Comparison of ENCODE assay signal across 15 cellular contexts in the genomic region with DNA sequence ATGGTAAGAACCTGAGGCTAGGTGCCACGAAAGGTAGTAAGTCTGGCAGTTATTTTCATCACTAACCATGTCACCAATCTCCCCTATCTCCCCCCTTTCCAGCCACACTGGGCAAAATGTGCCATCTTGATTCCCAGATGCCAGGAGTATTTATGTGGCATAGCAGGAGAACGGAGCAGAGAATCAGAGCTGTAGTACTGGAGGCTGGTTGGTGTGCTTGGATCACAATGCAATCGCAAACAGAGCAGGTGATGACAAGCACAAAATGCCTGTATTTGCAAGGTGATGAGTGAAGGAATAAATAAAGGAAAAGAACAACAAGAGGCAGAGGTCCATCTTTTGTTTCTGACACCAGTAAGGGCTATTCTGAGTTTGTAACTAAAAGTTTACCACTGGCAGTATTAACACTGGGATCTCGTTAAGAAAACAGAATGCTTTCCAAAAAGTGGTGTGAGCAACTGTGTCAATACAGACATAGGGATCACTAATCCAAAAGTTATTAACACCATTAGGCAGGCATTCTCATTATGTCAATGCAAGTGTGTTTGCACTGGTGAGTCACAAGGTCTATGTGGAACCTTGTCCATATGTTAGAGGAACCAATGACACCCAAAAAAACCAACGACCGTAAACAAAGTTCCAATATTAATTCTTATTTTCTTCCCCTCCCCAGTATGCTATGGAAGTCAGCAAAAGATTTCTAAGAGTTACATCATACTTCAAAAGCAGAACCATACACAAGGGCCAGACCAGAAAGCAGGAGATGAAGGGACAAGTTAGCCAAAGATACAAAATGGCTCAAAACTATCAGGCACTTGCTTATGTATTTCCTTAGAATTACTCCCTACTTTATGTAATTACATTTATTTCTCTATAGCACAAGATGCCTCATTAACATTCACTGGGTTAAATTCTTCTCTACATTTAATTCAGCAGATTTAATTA.
DNase-seq lines count a peak whose midpoint lies in the region; ATAC-seq and TF ChIP-seq lines count a peak whose summit lies in the region.
"Had no signal": no experiment of that assay in that cellular context is flagged by ENCODE, and none has a peak within 500 bp of the region (broad histone marks: within the 10 kb centered on the region; RNA-seq: fewer than 3 reads in every experiment).

No MANE protein-coding gene starts in this region.

- no peaks in the 10 kb centered on the region for H3K27me3 ChIP-seq in right cardiac atrium (ENCODE audit: control insufficient read depth, insufficient read depth)
- H3K27me3 ChIP-seq: Peyer's patch had no signal

- 64% methylated on average over 6 of the region's 6 CpGs for WGBS in right cardiac atrium

- DNase-seq in stimulated activated naive CD8-positive, alpha-beta T cell treated with anti-CD3 and anti-CD28 coated beads, Interleukin-15, Interleukin-2, amounts not matched to agents 100 U/mL and 50 U/mL, for 24 hours = no peak
- DNase-seq in activated B cell treated with CpG ODN at 0.5 μM for 24 hours (no peak), right cardiac atrium (no peak), SK-N-DZ (ENCODE audit: low spot score) (no peak), T-helper 9 cell (no peak), inferior parietal cortex (ENCODE audit: extremely low spot score) (no peak)
- DNase-seq: activated CD8-positive, alpha-beta memory T cell treated with anti-CD3 and anti-CD28 coated beads, Interleukin-2, amount 50 U/mL, for 4 hours; DMS79 treated with DMSO at 0.1 percent for 48 hours; endodermal cell; HFFc6; Peyer's patch had no signal

- no peaks in the 10 kb centered on the region for H3K27me3 Mint-ChIP-seq in stimulated activated naive CD8-positive, alpha-beta T cell treated with anti-CD3 and anti-CD28 coated beads, Interleukin-15, Interleukin-2, amounts not matched to agents 100 ng/mL and 50 ng/mL, for 24 hours
- H3K27me3 Mint-ChIP-seq in activated B cell treated with CpG ODN at 0.5 μM for 24 hours = no peaks in the 10 kb centered on the region

- peak overlapping the region; percentile 14 for H3K27ac ChIP-seq in right cardiac atrium (ENCODE audit: low read length)
- H3K27ac ChIP-seq: KMS-11, Peyer's patch had no signal

- no peak overlapping the region for H3K4me3 Mint-ChIP-seq in stimulated activated naive CD8-positive, alpha-beta T cell treated with anti-CD3 and anti-CD28 coated beads, Interleukin-15, Interleukin-2, amounts not matched to agents 100 ng/mL and 50 ng/mL, for 24 hours
- H3K4me3 Mint-ChIP-seq in activated B cell treated with CpG ODN at 0.5 μM for 24 hours = no peak overlapping the region
- H3K4me3 Mint-ChIP-seq: endodermal cell, HFFc6 had no signal

- peaks cover 87% of the 10 kb centered on the region for H3K36me3 Mint-ChIP-seq in stimulated activated naive CD8-positive, alpha-beta T cell treated with anti-CD3 and anti-CD28 coated beads, Interleukin-15, Interleukin-2, amounts not matched to agents 100 ng/mL and 50 ng/mL, for 24 hours (ENCODE audit: low read depth)
- H3K36me3 Mint-ChIP-seq in activated B cell treated with CpG ODN at 0.5 μM for 24 hours (ENCODE audit: low read depth) = peaks cover 95% of the 10 kb centered on the region

- H3K27ac Mint-ChIP-seq in stimulated activated naive CD8-positive, alpha-beta T cell treated with anti-CD3 and anti-CD28 coated beads, Interleukin-15, Interleukin-2, amounts not matched to agents 100 ng/mL and 50 ng/mL, for 24 hours = peak overlapping the region; percentile 74
- H3K27ac Mint-ChIP-seq in activated B cell treated with CpG ODN at 0.5 μM for 24 hours = peak overlapping the region; percentile 19
- H3K27ac Mint-ChIP-seq: endodermal cell, HFFc6 had no signal

- ATAC-seq in stimulated activated naive CD8-positive, alpha-beta T cell treated with anti-CD3 and anti-CD28 coated beads, Interleukin-15, Interleukin-2, amounts not matched to agents 100 U/mL and 50 U/mL, for 24 hours = no peak
- no peak for ATAC-seq in activated B cell treated with CpG ODN at 0.5 μM for 24 hours (ENCODE audit: low read depth)
- ATAC-seq in right cardiac atrium = no peak
- no peak for ATAC-seq in HG03135 (IDR thresholded peaks at IDR 0.05; ENCODE audit: unreplicated experiment)

- H3K4me1 ChIP-seq in right cardiac atrium (ENCODE audit: control insufficient read depth, insufficient read depth, low read length) = peaks cover 9% of the 10 kb centered on the region

- TF ChIP-seq CTCF in activated B cell treated with CpG ODN at 0.5 μM for 24 hours (IDR thresholded peaks at IDR 0.05) = no peak

- POLR2A ChIA-PET in activated B cell treated with CpG ODN at 0.5 μM for 24 hours (lab: Charles Lee) = no interaction called here

- H3K4me3 ChIP-seq in right cardiac atrium (ENCODE audit: low read length) = no peak overlapping the region
- H3K4me3 ChIP-seq: Peyer's patch, smooth muscle cell had no signal

- no peaks in the 10 kb centered on the region for H3K9me3 Mint-ChIP-seq in stimulated activated naive CD8-positive, alpha-beta T cell treated with anti-CD3 and anti-CD28 coated beads, Interleukin-15, Interleukin-2, amounts not matched to agents 100 ng/mL and 50 ng/mL, for 24 hours
- no peaks in the 10 kb centered on the region for H3K9me3 Mint-ChIP-seq in activated B cell treated with CpG ODN at 0.5 μM for 24 hours
- H3K9me3 Mint-ChIP-seq: HFFc6 had no signal

- no peaks in the 10 kb centered on the region for H3K9me3 ChIP-seq in right cardiac atrium (ENCODE audit: control insufficient read depth, low read length)
- H3K9me3 ChIP-seq: Peyer's patch had no signal

- intact Hi-C loops in activated B cell treated with CpG ODN at 0.5 μM for 24 hours (cut with micrococcal nuclease) = loop anchor here (1.0 kb wide), 1 partner anchor 8 kb away; no protein-coding TSS in a partner anchor
- intact Hi-C loops in right cardiac atrium (cut with DNase I) = no loop called here

- peaks cover 86% of the 10 kb centered on the region for H3K4me1 Mint-ChIP-seq in stimulated activated naive CD8-positive, alpha-beta T cell treated with anti-CD3 and anti-CD28 coated beads, Interleukin-15, Interleukin-2, amounts not matched to agents 100 ng/mL and 50 ng/mL, for 24 hours (ENCODE audit: low read depth)
- peaks cover 80% of the 10 kb centered on the region for H3K4me1 Mint-ChIP-seq in activated B cell treated with CpG ODN at 0.5 μM for 24 hours

- CTCF ChIA-PET in activated B cell treated with CpG ODN at 0.5 μM for 24 hours (lab: Charles Lee) = no interaction called here
